ENCODE assay signal across 13 cellular contexts in the genomic region with DNA sequence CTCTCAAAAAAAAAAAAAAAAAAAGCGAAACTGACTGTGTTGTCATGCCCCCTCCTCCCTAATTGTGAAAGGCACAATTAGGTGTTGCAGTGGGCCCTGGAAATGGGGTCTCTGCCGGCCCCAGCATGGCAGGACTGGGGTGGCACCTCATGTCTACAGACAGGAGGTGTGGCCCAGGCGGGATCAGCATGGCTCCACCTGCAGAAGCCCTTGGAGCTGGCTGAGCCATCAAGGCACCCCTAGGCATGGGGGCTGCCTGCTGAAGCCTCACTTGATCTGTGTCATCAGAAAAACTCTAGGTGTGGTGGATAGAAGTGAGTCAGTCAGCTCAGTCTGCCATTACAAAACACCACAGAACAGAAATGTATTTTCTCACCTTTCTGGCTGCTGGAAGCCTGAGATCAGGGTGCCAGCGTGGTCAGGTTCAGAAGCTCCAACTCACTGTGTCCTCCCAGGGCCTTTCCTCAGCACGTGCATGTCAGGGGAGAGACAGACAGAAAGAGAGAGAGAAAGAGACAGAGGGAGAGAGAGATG. TPM values are rescaled to one million over a fixed set of nuclear protein-coding genes. Genes with fewer than 3 reads are reported as not detected.
DNase-seq lines count a peak whose midpoint lies in the region; ATAC-seq, FAIRE-seq and TF ChIP-seq lines count a peak whose summit lies in the region.
"Had no signal": no experiment of that assay in that cellular context is flagged by ENCODE, and none has a peak within 500 bp of the region (broad histone marks: within the 10 kb centered on the region; RNA-seq: fewer than 3 reads in every experiment).

No MANE protein-coding gene starts in this region.

- H3K4me1 Mint-ChIP-seq in activated T-helper 1 cell treated with anti-CD3 and anti-CD28 coated beads, Interleukin-12 subunit alpha, Interleukin-12 subunit beta, Interleukin-2, Interleukin-4 antibody, amounts not matched to agents 30 ng/mL and 10 ng/mL and 1 ng/mL, durations not matched to agents 14 hours and 24 hours and 36 hours (ENCODE audit: low read depth) = peaks cover 6% of the 10 kb centered on the region
- peaks cover 19% of the 10 kb centered on the region for H3K4me1 Mint-ChIP-seq in stimulated activated naive CD8-positive, alpha-beta T cell treated with anti-CD3 and anti-CD28 coated beads, Interleukin-15, amount 100 ng/mL, for 72 hours

- intact Hi-C loops in activated T-helper 1 cell treated with anti-CD3 and anti-CD28 coated beads, Interleukin-12 subunit alpha, Interleukin-12 subunit beta, Interleukin-2, Interleukin-4 antibody, amounts not matched to agents 30 ng/mL and 10 ng/mL and 1 ng/mL, durations not matched to agents 14 hours and 24 hours and 36 hours (cut with micrococcal nuclease) = loop anchor here (5.0 kb wide), 4 partner anchors 72 to 148 kb away; a partner anchor contains a TSS

- peaks cover 3% of the 10 kb centered on the region for H3K27me3 Mint-ChIP-seq in activated T-helper 1 cell treated with anti-CD3 and anti-CD28 coated beads, Interleukin-12 subunit alpha, Interleukin-12 subunit beta, Interleukin-2, Interleukin-4 antibody, amounts not matched to agents 30 ng/mL and 10 ng/mL and 1 ng/mL, durations not matched to agents 14 hours and 24 hours and 36 hours (ENCODE audit: insufficient read depth)
- peaks cover under 1% of the 10 kb centered on the region for H3K27me3 Mint-ChIP-seq in stimulated activated naive CD8-positive, alpha-beta T cell treated with anti-CD3 and anti-CD28 coated beads, Interleukin-15, amount 100 ng/mL, for 72 hours

- no peak for TF ChIP-seq CTCF in D721Med (IDR thresholded peaks at IDR 0.05; ENCODE audit: insufficient read depth, missing control alignments)

- no peak overlapping the region for H3K4me3 Mint-ChIP-seq in activated T-helper 1 cell treated with anti-CD3 and anti-CD28 coated beads, Interleukin-12 subunit alpha, Interleukin-12 subunit beta, Interleukin-2, Interleukin-4 antibody, amounts not matched to agents 30 ng/mL and 10 ng/mL and 1 ng/mL, durations not matched to agents 14 hours and 24 hours and 36 hours
- H3K4me3 Mint-ChIP-seq in stimulated activated naive CD8-positive, alpha-beta T cell treated with anti-CD3 and anti-CD28 coated beads, Interleukin-15, amount 100 ng/mL, for 72 hours = peak overlapping the region in 1 of 2 donors; percentile 36
- H3K4me3 Mint-ChIP-seq: CD14-positive monocyte had no signal

- H3K27ac Mint-ChIP-seq in activated T-helper 1 cell treated with anti-CD3 and anti-CD28 coated beads, Interleukin-12 subunit alpha, Interleukin-12 subunit beta, Interleukin-2, Interleukin-4 antibody, amounts not matched to agents 30 ng/mL and 10 ng/mL and 1 ng/mL, durations not matched to agents 14 hours and 24 hours and 36 hours = peak overlapping the region; percentile 20
- H3K27ac Mint-ChIP-seq in stimulated activated naive CD8-positive, alpha-beta T cell treated with anti-CD3 and anti-CD28 coated beads, Interleukin-15, amount 100 ng/mL, for 72 hours = no peak overlapping the region
- H3K27ac Mint-ChIP-seq: CD14-positive monocyte had no signal

- FAIRE-seq in D721Med (lab: Jason Lieb, UNC) = no peak

- H3K36me3 Mint-ChIP-seq in activated T-helper 1 cell treated with anti-CD3 and anti-CD28 coated beads, Interleukin-12 subunit alpha, Interleukin-12 subunit beta, Interleukin-2, Interleukin-4 antibody, amounts not matched to agents 30 ng/mL and 10 ng/mL and 1 ng/mL, durations not matched to agents 14 hours and 24 hours and 36 hours (ENCODE audit: low read depth) = no peaks in the 10 kb centered on the region
- H3K36me3 Mint-ChIP-seq: CD14-positive monocyte had no signal

- ATAC-seq in stimulated activated naive CD8-positive, alpha-beta T cell treated with anti-CD3 and anti-CD28 coated beads, Interleukin-15, amount 100 ng/mL, for 72 hours = peak; percentile 81

- DNase-seq in stimulated activated CD4-positive, alpha-beta T cell treated with anti-CD3 and anti-CD28 coated beads, Interleukin-15, amount 100 ng/mL, for 24 hours = peak; percentile 41
- DNase-seq in stimulated activated CD4-positive, alpha-beta T cell treated with anti-CD3 and anti-CD28 coated beads, Interleukin-12 subunit alpha, Interleukin-12 subunit beta, amount 100 ng/mL, for 4 hours = no peak
- no peak for DNase-seq in activated T-helper 1 cell treated with anti-CD3 and anti-CD28 coated beads, Interleukin-12 subunit alpha, Interleukin-12 subunit beta, Interleukin-2, Interleukin-4 antibody, amounts not matched to agents 30 ng/mL and 10 ng/mL and 1 ng/mL, durations not matched to agents 14 hours and 24 hours and 36 hours (ENCODE audit: low spot score)
- peak; percentile 38 for DNase-seq in islet precursor cell
- DNase-seq in stimulated activated naive CD8-positive, alpha-beta T cell treated with anti-CD3 and anti-CD28 coated beads, Interleukin-15, amount 100 ng/mL, for 72 hours = peak; percentile 39 to 59
- no peak for DNase-seq in D721Med (ENCODE audit: insufficient read length, low spot score)
- DNase-seq in DMS53 (lab: John Stamatoyannopoulos, UW) = no peak
- no peak for DNase-seq in T-helper 9 cell
- DNase-seq: amygdala, GF-D8, NCI-H1105, SHP77 had no signal

- no peaks in the 10 kb centered on the region for H3K9me3 Mint-ChIP-seq in activated T-helper 1 cell treated with anti-CD3 and anti-CD28 coated beads, Interleukin-12 subunit alpha, Interleukin-12 subunit beta, Interleukin-2, Interleukin-4 antibody, amounts not matched to agents 30 ng/mL and 10 ng/mL and 1 ng/mL, durations not matched to agents 14 hours and 24 hours and 36 hours
- H3K9me3 Mint-ChIP-seq in stimulated activated naive CD8-positive, alpha-beta T cell treated with anti-CD3 and anti-CD28 coated beads, Interleukin-15, amount 100 ng/mL, for 72 hours = peaks cover 0 to 8% of the 10 kb centered on the region in 2 donors

RNA-seq across cellular contexts. Expression of a gene that starts 10.1 kb away (rescaled TPM):
- total RNA-seq in activated T-helper 1 cell treated with anti-CD3 and anti-CD28 coated beads, Interleukin-12 subunit alpha, Interleukin-12 subunit beta, Interleukin-2, Interleukin-4 antibody, amounts not matched to agents 30 ng/mL and 10 ng/mL and 1 ng/mL, durations not matched to agents 14 hours and 24 hours and 36 hours = 3.8 and 5.1 TPM in 2 replicates

RNA-seq across cellular contexts. Expression of a gene that starts 34.8 kb away (rescaled TPM):
- total RNA-seq in activated T-helper 1 cell treated with anti-CD3 and anti-CD28 coated beads, Interleukin-12 subunit alpha, Interleukin-12 subunit beta, Interleukin-2, Interleukin-4 antibody, amounts not matched to agents 30 ng/mL and 10 ng/mL and 1 ng/mL, durations not matched to agents 14 hours and 24 hours and 36 hours = not detected in 2 replicates

RNA-seq across cellular contexts. Expression of a gene that starts 38.6 kb away (rescaled TPM):
- total RNA-seq in activated T-helper 1 cell treated with anti-CD3 and anti-CD28 coated beads, Interleukin-12 subunit alpha, Interleukin-12 subunit beta, Interleukin-2, Interleukin-4 antibody, amounts not matched to agents 30 ng/mL and 10 ng/mL and 1 ng/mL, durations not matched to agents 14 hours and 24 hours and 36 hours = 3.6 and 4.6 TPM in 2 replicates

RNA-seq across cellular contexts. Expression of a gene that starts 45.4 kb away (rescaled TPM):
- 208 and 214 TPM in 2 replicates for total RNA-seq in activated T-helper 1 cell treated with anti-CD3 and anti-CD28 coated beads, Interleukin-12 subunit alpha, Interleukin-12 subunit beta, Interleukin-2, Interleukin-4 antibody, amounts not matched to agents 30 ng/mL and 10 ng/mL and 1 ng/mL, durations not matched to agents 14 hours and 24 hours and 36 hours

RNA-seq across cellular contexts. Expression of a gene that starts 51.6 kb away (rescaled TPM):
- total RNA-seq in activated T-helper 1 cell treated with anti-CD3 and anti-CD28 coated beads, Interleukin-12 subunit alpha, Interleukin-12 subunit beta, Interleukin-2, Interleukin-4 antibody, amounts not matched to agents 30 ng/mL and 10 ng/mL and 1 ng/mL, durations not matched to agents 14 hours and 24 hours and 36 hours = 494 and 521 TPM in 2 replicates

Comparison
In these comparisons a context has a peak if more than half of its experiments do, and no peak if none do; other contexts are left out.
1. DNase-seq: peak in stimulated activated CD4-positive, alpha-beta T cell treated with anti-CD3 and anti-CD28 coated beads, Interleukin-15, amount 100 ng/mL, for 24 hours (single experiment), islet precursor cell (single experiment) and stimulated activated naive CD8-positive, alpha-beta T cell treated with anti-CD3 and anti-CD28 coated beads, Interleukin-15, amount 100 ng/mL, for 72 hours (2 of 2); none in stimulated activated CD4-positive, alpha-beta T cell treated with anti-CD3 and anti-CD28 coated beads, Interleukin-12 subunit alpha, Interleukin-12 subunit beta, amount 100 ng/mL, for 4 hours (single experiment), activated T-helper 1 cell treated with anti-CD3 and anti-CD28 coated beads, Interleukin-12 subunit alpha, Interleukin-12 subunit beta, Interleukin-2, Interleukin-4 antibody, amounts not matched to agents 30 ng/mL and 10 ng/mL and 1 ng/mL, durations not matched to agents 14 hours and 24 hours and 36 hours (single experiment), D721Med (single experiment), DMS53 (single experiment) and T-helper 9 cell (single experiment).